ENCODE assay signal across 21 cellular contexts in the genomic region with DNA sequence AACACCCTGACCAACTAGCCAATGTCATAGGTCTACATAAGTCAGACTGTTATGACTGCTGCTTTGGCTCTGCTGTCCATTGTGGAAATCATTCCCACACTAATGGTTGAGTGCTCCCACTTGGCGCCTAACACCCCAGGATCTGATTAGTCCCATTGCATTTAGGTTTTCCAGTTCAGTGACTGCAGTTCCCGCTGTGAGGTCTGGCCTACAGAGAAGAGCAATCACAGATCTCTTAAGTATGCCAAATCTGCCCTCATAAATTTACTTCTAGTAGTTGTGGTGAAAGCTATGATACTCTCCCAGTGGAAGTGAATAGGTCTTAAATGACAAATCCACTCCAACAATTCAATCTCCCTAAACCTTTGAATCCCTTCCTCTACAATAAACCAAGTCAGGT.
DNase-seq lines count a peak whose midpoint lies in the region; ATAC-seq and TF ChIP-seq lines count a peak whose summit lies in the region.
"Had no signal": no experiment of that assay in that cellular context is flagged by ENCODE, and none has a peak within 500 bp of the region (broad histone marks: within the 10 kb centered on the region; RNA-seq: fewer than 3 reads in every experiment).

No MANE protein-coding gene starts in this region.

- H4K20me1 ChIP-seq in PC-9 (ENCODE audit: insufficient read depth) (no peaks in the 10 kb centered on the region), GM23338 (replicated peaks; ENCODE audit: insufficient read depth) (no peaks in the 10 kb centered on the region)
- H4K20me1 ChIP-seq: BLaER1 had no signal

- 84 to 94% (median 92%) methylated on average over 2 of the region's 2 CpGs for WGBS in heart left ventricle, 4 donors

- H3K79me2 ChIP-seq in PC-9 (ENCODE audit: low read depth) (no peaks in the 10 kb centered on the region), GM23338 (replicated peaks; ENCODE audit: insufficient read depth) (no peaks in the 10 kb centered on the region)

- TF ChIP-seq POLR2A in heart left ventricle (IDR thresholded peaks at IDR 0.05) = no peak

- H2AFZ ChIP-seq in PC-9 = 0 out of 2 replicates have a peak overlapping the region, but pooled peaks have one; percentile 56
- H2AFZ ChIP-seq in GM23338 = no peak overlapping the region

- no peaks in the 10 kb centered on the region for H3K27me3 ChIP-seq in CD4-positive, alpha-beta memory T cell (ENCODE audit: insufficient read depth, low read length)
- no peaks in the 10 kb centered on the region for H3K27me3 ChIP-seq in PC-9 (ENCODE audit: insufficient read depth, low read depth)
- H3K27me3 ChIP-seq in GM23338 (ENCODE audit: insufficient read depth) = no peaks in the 10 kb centered on the region
- H3K27me3 ChIP-seq in heart left ventricle = no peaks in the 10 kb centered on the region
- H3K27me3 ChIP-seq: BLaER1 had no signal

- peaks cover 32% of the 10 kb centered on the region for H3K4me1 Mint-ChIP-seq in activated CD4-positive, alpha-beta T cell treated with anti-CD3 and anti-CD28 coated beads, Interleukin-2, amount 10 ng/mL, durations not matched to agents 24 days and 14 days
- peaks cover 27 to 45% (median 35%) of the 10 kb centered on the region in 4 donors for H3K4me1 Mint-ChIP-seq in CD4-positive, alpha-beta memory T cell
- H3K4me1 Mint-ChIP-seq in GM23338 = no peaks in the 10 kb centered on the region
- H3K4me1 Mint-ChIP-seq: CD4-positive, CD25-positive, alpha-beta regulatory T cell had no signal

- H3K27me3 Mint-ChIP-seq in activated CD4-positive, alpha-beta T cell treated with anti-CD3 and anti-CD28 coated beads, Interleukin-2, amount 10 ng/mL, durations not matched to agents 24 days and 14 days = no peaks in the 10 kb centered on the region
- no peaks in the 10 kb centered on the region for H3K27me3 Mint-ChIP-seq in CD4-positive, alpha-beta memory T cell
- no peaks in the 10 kb centered on the region for H3K27me3 Mint-ChIP-seq in GM23338 (ENCODE audit: insufficient read depth, low read depth, poor library complexity)
- H3K27me3 Mint-ChIP-seq: CD4-positive, CD25-positive, alpha-beta regulatory T cell had no signal

- BruUV-seq in PC-9 (replicated peaks; lab: Mats Ljungman, UMichigan) = no TSS peak

- no peak overlapping the region for H3K27ac ChIP-seq in CD4-positive, alpha-beta memory T cell (ENCODE audit: low read depth, low read length)
- H3K27ac ChIP-seq in PC-9 = no peak overlapping the region
- no peak overlapping the region for H3K27ac ChIP-seq in GM23338 (ENCODE audit: low read depth)
- no peak overlapping the region for H3K27ac ChIP-seq in heart left ventricle
- H3K27ac ChIP-seq: BLaER1, RWPE1 had no signal

- ATAC-seq in GM23338 = no peak
- no peak for ATAC-seq in heart left ventricle

- CTCF ChIA-PET in CD4-positive, alpha-beta memory T cell (lab: Charles Lee; ENCODE audit: partially characterized antibody) = interaction anchor here (0.7 to 1.2 kb wide), 2 partner anchors 43 to 78 kb away, joined by 3 read pairs; no protein-coding TSS in a partner anchor
- CTCF ChIA-PET in PC-9 (lab: Charles Lee) = no interaction called here

- no peak overlapping the region for H3K4me3 ChIP-seq in CD4-positive, alpha-beta memory T cell (ENCODE audit: low read length in 2 of 2)
- H3K4me3 ChIP-seq in PC-9 (no peak overlapping the region), epithelial cell of proximal tubule (ENCODE audit: low read depth, low read length) (no peak overlapping the region), GM23338 (no peak overlapping the region), heart left ventricle (no peak overlapping the region)
- H3K4me3 ChIP-seq: BLaER1 had no signal

- peaks cover 18% of the 10 kb centered on the region for H3K36me3 Mint-ChIP-seq in activated CD4-positive, alpha-beta T cell treated with anti-CD3 and anti-CD28 coated beads, Interleukin-2, amount 10 ng/mL, durations not matched to agents 24 days and 14 days (ENCODE audit: low read depth)
- no peaks in the 10 kb centered on the region for H3K36me3 Mint-ChIP-seq in CD4-positive, alpha-beta memory T cell
- H3K36me3 Mint-ChIP-seq in GM23338 (ENCODE audit: low read depth) = no peaks in the 10 kb centered on the region
- H3K36me3 Mint-ChIP-seq: CD4-positive, CD25-positive, alpha-beta regulatory T cell had no signal

- peaks cover 60% of the 10 kb centered on the region for H3K9me3 Mint-ChIP-seq in activated CD4-positive, alpha-beta T cell treated with anti-CD3 and anti-CD28 coated beads, Interleukin-2, amount 10 ng/mL, durations not matched to agents 24 days and 14 days
- H3K9me3 Mint-ChIP-seq in CD4-positive, alpha-beta memory T cell = peaks cover 0 to 7% (median 0%) of the 10 kb centered on the region in 8 donors
- no peaks in the 10 kb centered on the region for H3K9me3 Mint-ChIP-seq in GM23338

- peaks cover 33% of the 10 kb centered on the region for H3K4me1 ChIP-seq in CD4-positive, alpha-beta memory T cell (ENCODE audit: insufficient read depth, low read length)
- H3K4me1 ChIP-seq in PC-9 (replicated peaks; ENCODE audit: insufficient read depth) = no peaks in the 10 kb centered on the region
- H3K4me1 ChIP-seq in GM23338 (ENCODE audit: insufficient read depth) = no peaks in the 10 kb centered on the region
- H3K4me1 ChIP-seq in heart left ventricle = no peaks in the 10 kb centered on the region

- no peaks in the 10 kb centered on the region for H3K9me3 ChIP-seq in CD4-positive, alpha-beta memory T cell (ENCODE audit: control insufficient read depth in 1 of 2, low read length in 2 of 2)
- no peaks in the 10 kb centered on the region for H3K9me3 ChIP-seq in PC-9 (ENCODE audit: insufficient read depth, low read depth)
- peaks cover 0 to 3% (median 0%) of the 10 kb centered on the region in 12 donors for H3K9me3 ChIP-seq in heart left ventricle
- H3K9me3 ChIP-seq: BLaER1 had no signal

- intact Hi-C loops in activated CD4-positive, alpha-beta T cell treated with anti-CD3 and anti-CD28 coated beads, Interleukin-2, amount 10 ng/mL, durations not matched to agents 24 days and 14 days (cut with micrococcal nuclease) = no loop called here
- intact Hi-C loops in CD4-positive, alpha-beta memory T cell (cut with micrococcal nuclease) = no loop called here
- intact Hi-C loops in PC-9 (cut with micrococcal nuclease; ENCODE audit: unreplicated experiment) (no loop called here), heart left ventricle (cut with DNase I) (no loop called here)

- peak overlapping the region; percentile 52 for H3K27ac Mint-ChIP-seq in activated CD4-positive, alpha-beta T cell treated with anti-CD3 and anti-CD28 coated beads, Interleukin-2, amount 10 ng/mL, durations not matched to agents 24 days and 14 days
- H3K27ac Mint-ChIP-seq in CD4-positive, alpha-beta memory T cell = peak overlapping the region in 5 of 7 donors; percentile 27 to 83 (median 48)
- H3K27ac Mint-ChIP-seq in GM23338 = no peak overlapping the region
- H3K27ac Mint-ChIP-seq: CD4-positive, CD25-positive, alpha-beta regulatory T cell had no signal

- H3F3A ChIP-seq in PC-9 (ENCODE audit: insufficient read depth, low read depth) = no peaks in the 10 kb centered on the region
- no peaks in the 10 kb centered on the region for H3F3A ChIP-seq in GM23338 (replicated peaks; ENCODE audit: low read depth)

- no peaks in the 10 kb centered on the region for H3K9me2 ChIP-seq in PC-9 (ENCODE audit: insufficient read depth)
- peaks cover 8% of the 10 kb centered on the region for H3K9me2 ChIP-seq in GM23338 (ENCODE audit: insufficient read depth)

- POLR2A ChIA-PET in CD4-positive, alpha-beta memory T cell (lab: Charles Lee; ENCODE audit: partially characterized antibody) = no interaction called here
- POLR2A ChIA-PET in PC-9 (lab: Charles Lee; ENCODE audit: unreplicated experiment) = no interaction called here

- no peak overlapping the region for H3K4me2 ChIP-seq in PC-9
- no peak overlapping the region for H3K4me2 ChIP-seq in GM23338

- TF ChIP-seq CTCF in PC-9 (conservative IDR thresholded peaks at IDR 0.05) (no peak), epithelial cell of proximal tubule (conservative IDR thresholded peaks at IDR 0.05; ENCODE audit: low read depth, low read length) (no peak), GM23338 (conservative IDR thresholded peaks at IDR 0.05; ENCODE audit: low read depth in 2 of 2) (no peak), heart left ventricle (IDR thresholded peaks at IDR 0.05) (no peak)

- no peak overlapping the region for H3K4me3 Mint-ChIP-seq in activated CD4-positive, alpha-beta T cell treated with anti-CD3 and anti-CD28 coated beads, Interleukin-2, amount 10 ng/mL, durations not matched to agents 24 days and 14 days
- peak overlapping the region in 6 of 8 donors; percentile 6 to 75 (median 51) for H3K4me3 Mint-ChIP-seq in CD4-positive, alpha-beta memory T cell
- no peak overlapping the region for H3K4me3 Mint-ChIP-seq in GM23338
- H3K4me3 Mint-ChIP-seq: CD4-positive, CD25-positive, alpha-beta regulatory T cell had no signal

- no peak for DNase-seq in activated CD4-positive, alpha-beta T cell treated with anti-CD3 and anti-CD28 coated beads, Interleukin-2, amount 10 ng/mL, durations not matched to agents 24 days and 14 days
- no peak for DNase-seq in activated CD4-positive, alpha-beta T cell treated with anti-CD3 and anti-CD28 coated beads, Interleukin-2, amount 50 U/mL, for 48 hours
- DNase-seq in CD4-positive, alpha-beta memory T cell = no peak
- DNase-seq in PC-9 (no peak), epithelial cell of proximal tubule (ENCODE audit: low read depth) (peak; percentile 41), GM23338 (ENCODE audit: low spot score) (no peak), NCI-H2171 (lab: John Stamatoyannopoulos, UW) (no peak), heart left ventricle (no peak)
- DNase-seq: CD4-positive, CD25-positive, alpha-beta regulatory T cell; HCEC 1CT; Kasumi-1; NCI-H1092 treated with DMSO at 0.1 percent for 48 hours; NCI-H1436; NCI-H187; NCI-H2081 treated with DMSO at 0.1 percent for 48 hours; NCI-H446; NCI-H526; NCI-H82; SHP77 had no signal

- H3K36me3 ChIP-seq in CD4-positive, alpha-beta memory T cell (ENCODE audit: insufficient read depth, low read length) = no peaks in the 10 kb centered on the region
- no peaks in the 10 kb centered on the region for H3K36me3 ChIP-seq in PC-9 (ENCODE audit: low read depth)
- no peaks in the 10 kb centered on the region for H3K36me3 ChIP-seq in GM23338 (ENCODE audit: insufficient read depth)
- no peaks in the 10 kb centered on the region for H3K36me3 ChIP-seq in heart left ventricle
- H3K36me3 ChIP-seq: BLaER1 had no signal

TF ChIP-seq in GM23338, 12 proteins besides CTCF, POLR2A, EP300 and RAD21 (continues in another document):
- TF ChIP-seq EZH2 (IDR thresholded peaks at IDR 0.05; ENCODE audit: low read depth, unreplicated experiment) (no peak), EZH2phosphoT487 (IDR thresholded peaks at IDR 0.05; ENCODE audit: unreplicated experiment) (no peak)
- TF ChIP-seq, protein P1, sequence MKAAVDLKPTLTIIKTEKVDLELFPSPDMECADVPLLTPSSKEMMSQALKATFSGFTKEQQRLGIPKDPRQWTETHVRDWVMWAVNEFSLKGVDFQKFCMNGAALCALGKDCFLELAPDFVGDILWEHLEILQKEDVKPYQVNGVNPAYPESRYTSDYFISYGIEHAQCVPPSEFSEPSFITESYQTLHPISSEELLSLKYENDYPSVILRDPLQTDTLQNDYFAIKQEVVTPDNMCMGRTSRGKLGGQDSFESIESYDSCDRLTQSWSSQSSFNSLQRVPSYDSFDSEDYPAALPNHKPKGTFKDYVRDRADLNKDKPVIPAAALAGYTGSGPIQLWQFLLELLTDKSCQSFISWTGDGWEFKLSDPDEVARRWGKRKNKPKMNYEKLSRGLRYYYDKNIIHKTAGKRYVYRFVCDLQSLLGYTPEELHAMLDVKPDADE (IDR thresholded peaks at IDR 0.05) = no peak

Comparison
In these comparisons a context has a peak if more than half of its experiments do, and no peak if none do; other contexts are left out.
1. H3K4me3 Mint-ChIP-seq: peak in CD4-positive, alpha-beta memory T cell (6 of 8); none in activated CD4-positive, alpha-beta T cell treated with anti-CD3 and anti-CD28 coated beads, Interleukin-2, amount 10 ng/mL, durations not matched to agents 24 days and 14 days (single experiment) and GM23338 (single experiment).